27 cellular contexts compared by ENCODE assay signal in genomic region chr4:36196145-36196925, GRCh38. TPM values are rescaled to one million over a fixed set of nuclear protein-coding genes. Genes with fewer than 3 reads are reported as not detected.
"Had no signal": no experiment of that assay in that cellular context is flagged by ENCODE, and none has a peak within 500 bp of the region (broad histone marks: within the 10 kb centered on the region; RNA-seq: fewer than 3 reads in every experiment).

No MANE protein-coding gene starts in this region.

- ATAC-seq: activated CD4-positive, CD25-positive, alpha-beta regulatory T cell treated with anti-CD3 and anti-CD28 coated beads, Interleukin-2, amount 50 U/mL, for 24 hours; activated CD8-positive, alpha-beta memory T cell treated with anti-CD3 and anti-CD28 coated beads, Interleukin-2, amount 10 ng/mL, durations not matched to agents 7 days and 5 days; activated naive CD8-positive, alpha-beta T cell treated with anti-CD3 and anti-CD28 coated beads, Interleukin-2, amount 50 U/mL, for 24 hours; body of pancreas; gastroesophageal sphincter; right cardiac atrium; stimulated activated naive CD8-positive, alpha-beta T cell treated with anti-CD3 and anti-CD28 coated beads, Interleukin-15, Interleukin-2, amounts not matched to agents 100 U/mL and 50 U/mL, for 24 hours had no signal

- H3K4me3 ChIP-seq: body of pancreas, esophagus squamous epithelium, gastroesophageal sphincter, tibial artery had no signal

- H3K27me3 ChIP-seq: body of pancreas, esophagus squamous epithelium, gastroesophageal sphincter, tibial artery had no signal

- H3K36me3 ChIP-seq: gastroesophageal sphincter, tibial artery had no signal

- H3K27ac Mint-ChIP-seq: activated CD4-positive, alpha-beta memory T cell treated with anti-CD3 and anti-CD28 coated beads, Interleukin-2, amount 10 ng/mL, durations not matched to agents 7 days and 5 days; activated CD4-positive, alpha-beta T cell treated with anti-CD3 and anti-CD28 coated beads, Interleukin-2, amount 10 ng/mL, durations not matched to agents 24 days and 14 days; activated CD8-positive, alpha-beta memory T cell treated with anti-CD3 and anti-CD28 coated beads, Interleukin-2, amount 10 ng/mL, durations not matched to agents 7 days and 5 days; activated naive CD8-positive, alpha-beta T cell treated with anti-CD3 and anti-CD28 coated beads, Interleukin-2, amount 50 U/mL, for 24 hours; dendritic cell treated with granulocyte-macrophage colony-stimulating factor and Interleukin-4, amounts not matched to agents 40 ng/mL and 50 ng/mL, for 4 days had no signal

- H3K9me3 ChIP-seq: body of pancreas, esophagus squamous epithelium, gastroesophageal sphincter, tibial artery had no signal

- H3K4me1 ChIP-seq: body of pancreas, esophagus squamous epithelium, gastroesophageal sphincter, parathyroid adenoma, tibial artery had no signal

- DNase-seq: activated CD4-positive, alpha-beta memory T cell treated with anti-CD3 and anti-CD28 coated beads, Interleukin-2, amount 10 ng/mL, durations not matched to agents 7 days and 5 days; activated CD4-positive, alpha-beta T cell treated with anti-CD3 and anti-CD28 coated beads, Interleukin-2, amount 10 ng/mL, durations not matched to agents 24 days and 14 days; activated CD8-positive, alpha-beta memory T cell treated with anti-CD3 and anti-CD28 coated beads, Interleukin-2, amount 10 ng/mL, durations not matched to agents 7 days and 5 days; activated gamma-delta T cell; activated naive CD4-positive, alpha-beta T cell treated with anti-CD3 and anti-CD28 coated beads, Interleukin-2, amount 50 U/mL, for 16 hours; activated naive CD8-positive, alpha-beta T cell treated with anti-CD3 and anti-CD28 coated beads, Interleukin-2, amount 50 U/mL, for 24 hours; activated T-cell treated with anti-CD3 and anti-CD28 coated beads for 4 hours; anterior cingulate cortex; body of pancreas; effector CD4-positive, alpha-beta T cell; esophagus squamous epithelium; head of caudate nucleus; hypothalamus; left cardiac atrium; mesenchymal stem cell; nucleus accumbens; right cardiac atrium; stimulated activated CD4-positive, alpha-beta T cell treated with anti-CD3 and anti-CD28 coated beads, Interleukin-4, amount 100 ng/mL, for 24 hours; stimulated activated naive CD8-positive, alpha-beta T cell treated with anti-CD3 and anti-CD28 coated beads, Interleukin-15, Interleukin-2, amounts not matched to agents 100 U/mL and 50 U/mL, for 24 hours; substantia nigra; tibial artery had no signal

- H3K27ac ChIP-seq: body of pancreas, esophagus squamous epithelium, gastroesophageal sphincter, parathyroid adenoma, tibial artery, VCaP had no signal

- H3K4me3 Mint-ChIP-seq: activated CD4-positive, alpha-beta memory T cell treated with anti-CD3 and anti-CD28 coated beads, Interleukin-2, amount 10 ng/mL, durations not matched to agents 7 days and 5 days; activated CD4-positive, alpha-beta T cell treated with anti-CD3 and anti-CD28 coated beads, Interleukin-2, amount 10 ng/mL, durations not matched to agents 24 days and 14 days; activated CD8-positive, alpha-beta memory T cell treated with anti-CD3 and anti-CD28 coated beads, Interleukin-2, amount 10 ng/mL, durations not matched to agents 7 days and 5 days; activated naive CD8-positive, alpha-beta T cell treated with anti-CD3 and anti-CD28 coated beads, Interleukin-2, amount 50 U/mL, for 24 hours; dendritic cell treated with granulocyte-macrophage colony-stimulating factor and Interleukin-4, amounts not matched to agents 40 ng/mL and 50 ng/mL, for 4 days had no signal

- H3K9me3 Mint-ChIP-seq: activated CD4-positive, alpha-beta memory T cell treated with anti-CD3 and anti-CD28 coated beads, Interleukin-2, amount 10 ng/mL, durations not matched to agents 7 days and 5 days; activated CD4-positive, alpha-beta T cell treated with anti-CD3 and anti-CD28 coated beads, Interleukin-2, amount 10 ng/mL, durations not matched to agents 24 days and 14 days; activated naive CD8-positive, alpha-beta T cell treated with anti-CD3 and anti-CD28 coated beads, Interleukin-2, amount 50 U/mL, for 24 hours; dendritic cell treated with granulocyte-macrophage colony-stimulating factor and Interleukin-4, amounts not matched to agents 40 ng/mL and 50 ng/mL, for 4 days had no signal

- H3K27me3 Mint-ChIP-seq: activated CD4-positive, alpha-beta memory T cell treated with anti-CD3 and anti-CD28 coated beads, Interleukin-2, amount 10 ng/mL, durations not matched to agents 7 days and 5 days; activated CD4-positive, alpha-beta T cell treated with anti-CD3 and anti-CD28 coated beads, Interleukin-2, amount 10 ng/mL, durations not matched to agents 24 days and 14 days; activated CD8-positive, alpha-beta memory T cell treated with anti-CD3 and anti-CD28 coated beads, Interleukin-2, amount 10 ng/mL, durations not matched to agents 7 days and 5 days; activated naive CD8-positive, alpha-beta T cell treated with anti-CD3 and anti-CD28 coated beads, Interleukin-2, amount 50 U/mL, for 24 hours; dendritic cell treated with granulocyte-macrophage colony-stimulating factor and Interleukin-4, amounts not matched to agents 40 ng/mL and 50 ng/mL, for 4 days had no signal

RNA-seq across cellular contexts. Expression of gene ARAP2, which starts 48.0 kb away (rescaled TPM):
- total RNA-seq: myocyte had no signal
